ENCODE assay signal across 17 cellular contexts in genomic region chr20:31872406-31872805, GRCh38.
"Had no signal": no experiment of that assay in that cellular context is flagged by ENCODE, and none has a peak within 500 bp of the region (broad histone marks: within the 10 kb centered on the region; RNA-seq: fewer than 3 reads in every experiment).

No MANE protein-coding gene starts in this region.

- ATAC-seq: heart left ventricle; left colon; stimulated activated naive B cell treated with anti-CD40 and anti-IgM and Interleukin-4, amounts not matched to agents 10 μg/mL and 1 μg/mL and 100 μg/mL, for 72 hours had no signal

- DNase-seq: dorsolateral prefrontal cortex; effector CD8-positive, alpha-beta T cell; foreskin melanocyte; heart left ventricle; hippocampal formation; left colon; mesendoderm; naive B cell; posterior cingulate gyrus; sigmoid colon; stimulated activated CD4-positive, alpha-beta T cell treated with anti-CD3 and anti-CD28 coated beads, Interleukin-2, amount 100 ng/mL, for 24 hours; stimulated activated CD4-positive, alpha-beta T cell treated with anti-CD3 and anti-CD28 coated beads, Interleukin-4, amount 100 ng/mL, for 4 hours; stimulated activated naive B cell treated with anti-CD40 and anti-IgM and Interleukin-4, amounts not matched to agents 10 μg/mL and 1 μg/mL and 100 μg/mL, for 72 hours; stomach; substantia nigra; upper lobe of left lung; uterus had no signal

- H3K9me3 Mint-ChIP-seq: naive B cell; stimulated activated naive B cell treated with anti-CD40 and anti-IgM and Interleukin-4, amounts not matched to agents 10 μg/mL and 1 μg/mL and 100 μg/mL, for 72 hours had no signal

- H3K27ac Mint-ChIP-seq: stimulated activated naive B cell treated with anti-CD40 and anti-IgM and Interleukin-4, amounts not matched to agents 10 μg/mL and 1 μg/mL and 100 μg/mL, for 72 hours had no signal

- H3K4me3 Mint-ChIP-seq: stimulated activated naive B cell treated with anti-CD40 and anti-IgM and Interleukin-4, amounts not matched to agents 10 μg/mL and 1 μg/mL and 100 μg/mL, for 72 hours had no signal
